9 cellular contexts compared by ENCODE assay signal in genomic region chr18:35071819-35072247, GRCh38. TPM values are rescaled to one million over a fixed set of nuclear protein-coding genes. Genes with fewer than 3 reads are reported as not detected.
DNase-seq lines count a peak whose midpoint lies in the region; ATAC-seq, FAIRE-seq and TF ChIP-seq lines count a peak whose summit lies in the region.
"Had no signal": no experiment of that assay in that cellular context is flagged by ENCODE, and none has a peak within 500 bp of the region (broad histone marks: within the 10 kb centered on the region; RNA-seq: fewer than 3 reads in every experiment).

No MANE protein-coding gene starts in this region.

- no peak overlapping the region for H3K9ac ChIP-seq in GM12878 (ENCODE audit: control insufficient read depth, insufficient read depth, low read length)

- ATAC-seq in GM18909 (IDR thresholded peaks at IDR 0.05; ENCODE audit: poor library complexity, unreplicated experiment), result peak; percentile 74
- ATAC-seq in HG02884 (IDR thresholded peaks at IDR 0.05; ENCODE audit: unreplicated experiment), result peak; percentile 66
- peak; percentile 84 for ATAC-seq in GM12878
- ATAC-seq in gastrocnemius medialis, result peak; percentile 77 to 85
- ATAC-seq in SK-N-SH treated with all-trans-retinoic acid at 6 μM for 48 hours, result no peak

- peak overlapping the region; percentile 66; the same call in 1 of the 2 replicates for H3K4me2 ChIP-seq in GM12878 (ENCODE audit: control insufficient read depth, insufficient read depth)

- DNase-seq in GM12878 (ENCODE audit: low read depth, low spot score), result no peak
- peak in 1 of 2 donors; percentile 51 for DNase-seq in gastrocnemius medialis
- DNase-seq in DMS114 treated with DMSO at 0.1 percent for 48 hours (lab: John Stamatoyannopoulos, UW; ENCODE audit: unreplicated experiment), result no peak
- no peak for DNase-seq in stimulated activated CD4-positive, alpha-beta T cell treated with anti-CD3 and anti-CD28 coated beads, Interleukin-15, amount 100 ng/mL, for 24 hours
- DNase-seq in activated gamma-delta T cell treated with Interleukin-2 at 50 U/mL for 16 hours, result no peak

- SMC1A ChIA-PET in GM12878 (lab: Charles Lee; ENCODE audit: uncharacterized antibody, unreplicated experiment), result interaction anchor here (0.6 to 3.0 kb wide), 10 partner anchors 20 to 160 kb away, joined by 3 to 15 read pairs (median 3); partner anchors contain the start of gene MAPRE2

- H3K27me3 ChIP-seq in GM12878 (replicated peaks in 1 of 2; ENCODE audit: control insufficient read depth in 2 of 2, insufficient read depth in 2 of 2, low read length in 1 of 2), result no peaks in the 10 kb centered on the region
- H3K27me3 ChIP-seq in gastrocnemius medialis, result no peaks in the 10 kb centered on the region

- FAIRE-seq in GM12878 (lab: Jason Lieb, UNC), result peak; percentile 81
- FAIRE-seq: endometrium had no signal

- peak overlapping the region; percentile 7; the same call in 1 of the 2 replicates for H2AFZ ChIP-seq in GM12878 (ENCODE audit: control insufficient read depth, low read depth, low read length)

- peaks cover 0 to 2% of the 10 kb centered on the region in 2 experiments; a peak in 1 of 4 replicates for H3K36me3 ChIP-seq in GM12878 (ENCODE audit: control insufficient read depth in 2 of 2, insufficient read depth in 2 of 2, low read length in 1 of 2)
- H3K36me3 ChIP-seq in gastrocnemius medialis, result peaks cover 0 to 13% of the 10 kb centered on the region in 2 donors

- H3K27ac ChIP-seq in GM12878 (ENCODE audit: control insufficient read depth, insufficient read depth) (peak overlapping the region; percentile 52; the same call in 1 of the 2 replicates), gastrocnemius medialis (peak overlapping the region; percentile 64 to 90 (median 80))

- no peaks in the 10 kb centered on the region for H4K20me1 ChIP-seq in GM12878 (ENCODE audit: control insufficient read depth, insufficient read depth)

- H3K4me3 ChIP-seq in GM12878, result no peak overlapping the region
- H3K4me3 ChIP-seq in gastrocnemius medialis, result no peak overlapping the region

- TF ChIP-seq RAD21 in GM12878 (IDR thresholded peaks at IDR 0.05; ENCODE audit: insufficient read depth, low read depth, low read length), result no peak

- TF ChIP-seq EP300 in GM12878 (IDR thresholded peaks at IDR 0.05; ENCODE audit: borderline replicate concordance in 1 of 2, control insufficient read depth in 1 of 2, low read depth in 2 of 2, low read length in 2 of 2), result no peak

- 57% methylated on average over 3 of the region's 3 CpGs for WGBS in GM12878 (ENCODE audit: insufficient coverage, insufficient replicate concordance, low lambda C conversion rate, missing lambda C conversion rate)

- CTCF ChIA-PET in GM12878 (lab: Yijun Ruan, JAX), result interaction anchor here (0.6 to 4.1 kb wide), 8 partner anchors 12 to 205 kb away, joined by 3 to 58 read pairs (median 4); no protein-coding TSS in a partner anchor

- intact Hi-C loops in GM12878 (cut with micrococcal nuclease; ENCODE audit: unreplicated experiment), result no loop called here
- intact Hi-C loops in gastrocnemius medialis (cut with DNase I; ENCODE audit: low total_unique reads), result no loop called here

- BruUV-seq in GM12878 (replicated peaks; lab: Mats Ljungman, UMichigan), result no TSS peak

- no peaks in the 10 kb centered on the region for H3K79me2 ChIP-seq in GM12878 (ENCODE audit: control insufficient read depth, insufficient read depth, low read length)

- TF ChIP-seq CTCF in GM12878 (IDR thresholded peaks at IDR 0.05 in 2 of 3, conservative IDR thresholded peaks at IDR 0.05 in 1 of 3; ENCODE audit: control insufficient read depth in 2 of 3, extremely low read depth in 1 of 3, insufficient read depth in 1 of 3, low read depth in 3 of 3, low read length in 3 of 3), result no peak
- TF ChIP-seq CTCF in gastrocnemius medialis (IDR thresholded peaks at IDR 0.05 in 4 of 5, conservative IDR thresholded peaks at IDR 0.05 in 1 of 5), result no peak

- POLR2A ChIA-PET in GM12878 (lab: Charles Lee), result interaction anchor here (1.0 to 2.5 kb wide), 2 partner anchors 33 to 43 kb away, joined by 3 to 10 read pairs; no protein-coding TSS in a partner anchor

- in situ Hi-C loops in GM12878 (cut with MboI) (no loop called here), gastrocnemius medialis (cut with MboI; ENCODE audit: low sequenced_read_pairs in 4 of 4) (no loop called here)

- TF ChIP-seq POLR2A in GM12878 (IDR thresholded peaks at IDR 0.05; ENCODE audit: low read depth, low read length) (no peak), gastrocnemius medialis (IDR thresholded peaks at IDR 0.05) (no peak)

- H3K4me1 ChIP-seq in GM12878 (ENCODE audit: control insufficient read depth, insufficient read depth, low read length) (peaks cover 15% of the 10 kb centered on the region), gastrocnemius medialis (peaks cover 52 to 60% of the 10 kb centered on the region in 2 donors)

- H3K9me3 ChIP-seq in GM12878 (replicated peaks; ENCODE audit: control insufficient read depth, insufficient read depth, low read length) (no peaks in the 10 kb centered on the region), gastrocnemius medialis (no peaks in the 10 kb centered on the region)

- RAD21 ChIA-PET in GM12878 (lab: Charles Lee; ENCODE audit: unreplicated experiment), result interaction anchor here (0.7 to 4.8 kb wide), 8 partner anchors 22 to 72 kb away, joined by 3 to 48 read pairs (median 5); no protein-coding TSS in a partner anchor

TF ChIP-seq in GM12878, 131 proteins besides CTCF, POLR2A, EP300 and RAD21 (continues in another document):
- no peak for TF ChIP-seq EED (IDR thresholded peaks at IDR 0.05; ENCODE audit: low read depth)
- peak; percentile 58; the same call in 1 of the 2 replicates for TF ChIP-seq MEF2A (IDR thresholded peaks at IDR 0.05; ENCODE audit: insufficient read depth, low read depth, low read length)
- no peak for TF ChIP-seq E2F4 (IDR thresholded peaks at IDR 0.05; ENCODE audit: low read depth, low read length)
- TF ChIP-seq TCF12 (IDR thresholded peaks at IDR 0.05; ENCODE audit: low read depth, low read length), result no peak
- TF ChIP-seq PAX5 (IDR thresholded peaks at IDR 0.05; ENCODE audit: borderline replicate concordance, low read depth, low read length), result no peak
- 0 out of 4 replicates have a peak, but pooled peaks of 1 of the 2 experiments have one; percentile 18 for TF ChIP-seq IKZF2 (IDR thresholded peaks at IDR 0.05)
- no peak for TF ChIP-seq SIX5 (IDR thresholded peaks at IDR 0.05; ENCODE audit: low read depth, low read length, severe bottlenecking)
- TF ChIP-seq ESRRA (IDR thresholded peaks at IDR 0.05; ENCODE audit: low read length), result no peak
- TF ChIP-seq SREBF1 (IDR thresholded peaks at IDR 0.05; ENCODE audit: low read length), result no peak
- no peak for TF ChIP-seq DPF2 (IDR thresholded peaks at IDR 0.05)

TF ChIP-seq in SK-N-SH treated with all-trans-retinoic acid at 6 μM for 48 hours, 23 proteins besides CTCF, POLR2A, EP300 and RAD21 (continues in another document):
- TF ChIP-seq ZNF70 (CRISPR knock-in tag; IDR thresholded peaks at IDR 0.05) (no peak), ZNF565 (CRISPR knock-in tag; conservative IDR thresholded peaks at IDR 0.05; ENCODE audit: low read depth) (no peak), TCF4 (CRISPR knock-in tag; IDR thresholded peaks at IDR 0.05; ENCODE audit: borderline replicate concordance) (no peak), ESRRG (CRISPR knock-in tag; IDR thresholded peaks at IDR 0.05) (no peak), POU6F1 (CRISPR knock-in tag; IDR thresholded peaks at IDR 0.05; ENCODE audit: borderline replicate concordance, low read depth) (no peak), ZNF8 (CRISPR knock-in tag; IDR thresholded peaks at IDR 0.05) (no peak), RARB (CRISPR knock-in tag; IDR thresholded peaks at IDR 0.05) (no peak), SNAI2 (CRISPR knock-in tag; IDR thresholded peaks at IDR 0.05) (no peak), OSR1 (CRISPR knock-in tag; IDR thresholded peaks at IDR 0.05) (no peak), ZFP30 (CRISPR knock-in tag; IDR thresholded peaks at IDR 0.05) (no peak)

RNA-seq across cellular contexts. Expression of gene MAPRE2, which starts 30.6 kb away (rescaled TPM):
- 39.7 and 46.4 TPM in 2 replicates for total RNA-seq in GM12878 (2013; cell fraction: nucleolus; rRNA removed)
- total RNA-seq in GM12878 (2014; rRNA removed) (20.9 and 22.4 TPM in 2 replicates), GM12878 (2014; rRNA removed; fragmentation: Illumina TruSeq; extraction: Trizol) (18.7 and 18.9 TPM in 2 replicates), GM12878 (2021) (23.9 and 27.9 TPM in 2 replicates), gastrocnemius medialis (10 to 100 TPM; 21.3 to 46.2 (median 34.4) TPM)
- 9.5 TPM for polyA plus RNA-seq in GM12878 (2011; ENCODE audit: low read depth)
- polyA plus RNA-seq in GM12878 (2011; rRNA removed) (50.6 and 63.4 TPM in 2 replicates), GM12878 (2014; fragmentation: Illumina TruSeq; extraction: Trizol) (28.5 and 39.8 TPM in 2 replicates), GM12878 (2014; fragmentation: Nextera tagmentation; extraction: Ambion mirVana) (10 to 100 TPM; 11.0 to 16.3 TPM), GM12878 (2014; rRNA removed) (26.7 and 32.3 TPM in 2 replicates), GM12878 (2016; fragmentation: Nextera tagmentation; extraction: Ambion mirVana) (10 to 100 TPM; 24.0 to 25.0 TPM)
- polyA plus RNA-seq in GM12878 (2011; cell fraction: cytosol; rRNA removed), result 30.0 and 31.6 TPM in 2 replicates
- polyA plus RNA-seq in GM12878 (2011; cell fraction: nucleus; rRNA removed), result 24.9 and 37.2 TPM in 2 replicates
- polyA plus RNA-seq in GM12878 (2012), result 11.7 and 13.4 TPM in 2 replicates
- polyA minus RNA-seq in GM12878 (2011; rRNA and poly(A)+ RNA removed), result 33.8 and 41.5 TPM in 2 replicates
- polyA minus RNA-seq in GM12878 (2011; cell fraction: cytosol; rRNA and poly(A)+ RNA removed), result 11.5 and 12.0 TPM in 2 replicates
- polyA minus RNA-seq in GM12878 (2011; cell fraction: nucleus; rRNA and poly(A)+ RNA removed), result 19.8 and 37.9 TPM in 2 replicates
